In the genomic region with DNA sequence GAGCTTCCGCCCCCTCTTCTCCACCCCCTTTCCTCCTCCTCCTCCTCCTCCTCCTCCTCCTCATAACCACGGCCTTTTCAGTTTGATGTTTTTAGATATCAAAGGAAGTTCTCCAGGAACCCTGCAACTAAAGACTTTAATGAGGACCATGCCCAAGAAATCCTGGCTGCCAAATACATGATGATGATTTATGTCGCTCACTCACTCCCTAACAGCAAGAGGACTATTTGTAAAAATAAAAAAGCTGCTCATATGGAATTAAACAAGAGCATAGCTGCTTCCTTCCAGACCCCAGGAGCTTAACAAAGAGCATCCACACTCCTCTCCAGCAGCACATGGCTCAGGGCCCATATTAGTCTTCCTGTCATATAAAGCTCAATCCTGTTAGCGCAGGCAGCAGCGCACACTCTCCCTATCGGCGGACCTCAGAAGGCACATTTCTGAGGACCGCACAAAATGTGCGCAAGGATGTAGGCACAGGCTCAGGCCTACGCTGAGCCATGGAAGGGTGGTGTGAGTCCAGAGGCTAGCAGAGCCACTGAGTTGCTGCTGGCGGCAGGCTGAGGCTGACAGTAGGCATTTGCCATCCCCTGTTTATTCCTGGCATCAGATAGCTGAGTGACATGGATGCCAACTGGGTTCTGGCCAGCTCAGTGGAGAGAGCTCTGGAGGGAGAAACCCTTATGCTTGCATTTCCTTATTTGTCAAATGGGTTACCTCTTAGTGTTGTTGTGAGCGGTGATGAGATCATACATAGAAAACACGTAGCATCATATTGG, we compare ENCODE assay signal across 13 cellular contexts.
DNase-seq lines count a peak whose midpoint lies in the region; ATAC-seq and TF ChIP-seq lines count a peak whose summit lies in the region.
"Had no signal": no experiment of that assay in that cellular context is flagged by ENCODE, and none has a peak within 500 bp of the region (broad histone marks: within the 10 kb centered on the region; RNA-seq: fewer than 3 reads in every experiment).

No MANE protein-coding gene starts in this region.

- H3K9me3 Mint-ChIP-seq in activated CD8-positive, alpha-beta memory T cell treated with anti-CD3 and anti-CD28 coated beads, Interleukin-2, amount 10 ng/mL, durations not matched to agents 7 days and 5 days (ENCODE audit: low read depth) = no peaks in the 10 kb centered on the region

- H3K4me3 Mint-ChIP-seq in activated CD8-positive, alpha-beta memory T cell treated with anti-CD3 and anti-CD28 coated beads, Interleukin-2, amount 10 ng/mL, durations not matched to agents 7 days and 5 days = no peak overlapping the region

- H3K4me1 Mint-ChIP-seq in activated CD8-positive, alpha-beta memory T cell treated with anti-CD3 and anti-CD28 coated beads, Interleukin-2, amount 10 ng/mL, durations not matched to agents 7 days and 5 days = no peaks in the 10 kb centered on the region

- TF ChIP-seq POLR2A in breast epithelium (IDR thresholded peaks at IDR 0.05) = no peak

- H3K79me2 ChIP-seq in mammary epithelial cell (ENCODE audit: insufficient read depth, low read length) = no peaks in the 10 kb centered on the region

- in situ Hi-C loops in mammary epithelial cell (cut with MboI; ENCODE audit: low sequenced_read_pairs in 2 of 2) = no loop called here

- no peaks in the 10 kb centered on the region for H3K36me3 Mint-ChIP-seq in activated CD8-positive, alpha-beta memory T cell treated with anti-CD3 and anti-CD28 coated beads, Interleukin-2, amount 10 ng/mL, durations not matched to agents 7 days and 5 days

- no peaks in the 10 kb centered on the region for H3K27me3 Mint-ChIP-seq in activated CD8-positive, alpha-beta memory T cell treated with anti-CD3 and anti-CD28 coated beads, Interleukin-2, amount 10 ng/mL, durations not matched to agents 7 days and 5 days

- no peak for ATAC-seq in activated CD8-positive, alpha-beta memory T cell treated with anti-CD3 and anti-CD28 coated beads, Interleukin-2, amount 10 ng/mL, durations not matched to agents 7 days and 5 days
- ATAC-seq in HG03135 (IDR thresholded peaks at IDR 0.05; ENCODE audit: unreplicated experiment) = no peak

- no TSS peak for BruUV-seq in mammary epithelial cell (replicated peaks; lab: Mats Ljungman, UMichigan)

- no peaks in the 10 kb centered on the region for H3K4me1 ChIP-seq in breast epithelium
- H3K4me1 ChIP-seq in mammary epithelial cell (ENCODE audit: insufficient read depth, low read length) = no peaks in the 10 kb centered on the region

- CTCF ChIA-PET in mammary epithelial cell (lab: Charles Lee; ENCODE audit: low non-redundant PET) = interaction anchor here (0.8 kb wide), 1 partner anchor 12 kb away, joined by 3 read pairs; no protein-coding TSS in a partner anchor
- CTCF ChIA-PET in activated CD8-positive, alpha-beta memory T cell treated with anti-CD3 and anti-CD28 coated beads, Interleukin-2, amount 10 ng/mL, durations not matched to agents 7 days and 5 days (lab: Charles Lee) = no interaction called here

- no peak for TF ChIP-seq CTCF in breast epithelium (IDR thresholded peaks at IDR 0.05)
- no peak for TF ChIP-seq CTCF in mammary epithelial cell (conservative IDR thresholded peaks at IDR 0.05 in 1 of 2, IDR thresholded peaks at IDR 0.05 in 1 of 2; ENCODE audit: extremely low read depth in 1 of 2, insufficient read depth in 1 of 2, low read depth in 1 of 2, low read length in 2 of 2)

- intact Hi-C loops in breast epithelium (cut with DNase I; ENCODE audit: low total_unique reads) (no loop called here), mammary epithelial cell (cut with micrococcal nuclease) (no loop called here)

- no peak overlapping the region for H3K4me3 ChIP-seq in breast epithelium
- H3K4me3 ChIP-seq in mammary epithelial cell (replicated peaks in 1 of 3; ENCODE audit: insufficient read depth in 1 of 3, low read depth in 2 of 3, low read length in 3 of 3) = no peak overlapping the region
- H3K4me3 ChIP-seq: lung had no signal

- no peak overlapping the region for H3K9ac ChIP-seq in mammary epithelial cell (ENCODE audit: insufficient read depth, low read length)

- dilution Hi-C loops in mammary epithelial cell (cut with HindIII; ENCODE audit: low sequenced_read_pairs) = no loop called here

- H3K27me3 ChIP-seq in breast epithelium = no peaks in the 10 kb centered on the region
- H3K27me3 ChIP-seq in mammary epithelial cell (ENCODE audit: insufficient read depth, low read length) = no peaks in the 10 kb centered on the region

- H3K9me3 ChIP-seq in breast epithelium = no peaks in the 10 kb centered on the region
- H3K9me3 ChIP-seq in mammary epithelial cell (replicated peaks; ENCODE audit: insufficient read depth, low read length) = no peaks in the 10 kb centered on the region

- no peaks in the 10 kb centered on the region for H3K36me3 ChIP-seq in breast epithelium
- H3K36me3 ChIP-seq in mammary epithelial cell (ENCODE audit: insufficient read depth, low read length) = no peaks in the 10 kb centered on the region

- H2AFZ ChIP-seq in mammary epithelial cell (ENCODE audit: low read depth, low read length) = no peak overlapping the region

- no peak overlapping the region for H3K4me2 ChIP-seq in mammary epithelial cell (ENCODE audit: insufficient read depth, low read depth, low read length)

- DNase-seq in breast epithelium (ENCODE audit: low spot score in 2 of 2) = peak; percentile 69
- no peak for DNase-seq in mammary epithelial cell
- DNase-seq in globus pallidus (ENCODE audit: low spot score) = peak; percentile 58
- peak; percentile 40 for DNase-seq in midbrain (lab: John Stamatoyannopoulos, UW)
- DNase-seq in activated CD4-positive, CD25-positive, alpha-beta regulatory T cell treated with anti-CD3 and anti-CD28 coated beads, Interleukin-2, amount 50 U/mL, for 72 hours = no peak
- no peak for DNase-seq in NCI-H774 (lab: John Stamatoyannopoulos, UW)
- DNase-seq in activated CD8-positive, alpha-beta memory T cell treated with anti-CD3 and anti-CD28 coated beads, Interleukin-2, amount 10 ng/mL, durations not matched to agents 7 days and 5 days = no peak
- DNase-seq: 8988T; activated CD4-positive, alpha-beta T cell treated with anti-CD3 and anti-CD28 coated beads, Interleukin-2, amount 50 U/mL, for 1 hour; activated effector memory CD4-positive, alpha-beta T cell treated with anti-CD3 and anti-CD28 coated beads, Interleukin-2, amount 50 U/mL, for 16 hours; NCI-H1694 had no signal

- H3K27ac Mint-ChIP-seq in activated CD8-positive, alpha-beta memory T cell treated with anti-CD3 and anti-CD28 coated beads, Interleukin-2, amount 10 ng/mL, durations not matched to agents 7 days and 5 days = no peak overlapping the region

- 72% methylated on average over 7 of the region's 13 CpGs for WGBS in mammary epithelial cell (ENCODE audit: low coverage, missing lambda C conversion rate)

- H3K27ac ChIP-seq in breast epithelium (no peak overlapping the region), mammary epithelial cell (ENCODE audit: insufficient read depth, low read depth, low read length) (no peak overlapping the region)

- no peaks in the 10 kb centered on the region for H4K20me1 ChIP-seq in mammary epithelial cell (ENCODE audit: insufficient read depth, low read length)

Comparison
In these comparisons a context has a peak if more than half of its experiments do, and no peak if none do; other contexts are left out.
1. DNase-seq: peak in breast epithelium (2 of 2), globus pallidus (single experiment) and midbrain (single experiment); none in mammary epithelial cell (single experiment), activated CD4-positive, CD25-positive, alpha-beta regulatory T cell treated with anti-CD3 and anti-CD28 coated beads, Interleukin-2, amount 50 U/mL, for 72 hours (single experiment), NCI-H774 (single experiment) and activated CD8-positive, alpha-beta memory T cell treated with anti-CD3 and anti-CD28 coated beads, Interleukin-2, amount 10 ng/mL, durations not matched to agents 7 days and 5 days (single experiment).